ENCODE assay signal across 8 cellular contexts in genomic region chr3:188153498-188153948, GRCh38. TPM values are rescaled to one million over a fixed set of nuclear protein-coding genes. Genes with fewer than 3 reads are reported as not detected.
DNase-seq lines count a peak whose midpoint lies in the region; ATAC-seq and TF ChIP-seq lines count a peak whose summit lies in the region.

No MANE protein-coding gene starts in this region.

- peaks cover 49% of the 10 kb centered on the region for H3K4me1 ChIP-seq in CD4-positive, alpha-beta memory T cell (ENCODE audit: insufficient read depth, low read length)

- no peaks in the 10 kb centered on the region for H3K27me3 Mint-ChIP-seq in CD4-positive, alpha-beta memory T cell

- H3K9me3 ChIP-seq in CD4-positive, alpha-beta memory T cell (ENCODE audit: control insufficient read depth in 1 of 2, low read length in 2 of 2): no peaks in the 10 kb centered on the region

- H3K4me3 ChIP-seq in CD4-positive, alpha-beta memory T cell (ENCODE audit: low read length in 2 of 2): peak overlapping the region; percentile 52 to 79
- peak overlapping the region; percentile 80 for H3K4me3 ChIP-seq in brain microvascular endothelial cell (ENCODE audit: low read depth, low read length)

- peaks cover 39 to 73% (median 51%) of the 10 kb centered on the region in 4 donors for H3K4me1 Mint-ChIP-seq in CD4-positive, alpha-beta memory T cell

- H3K4me3 Mint-ChIP-seq in CD4-positive, alpha-beta memory T cell: peak overlapping the region; percentile 86 to 96 (median 90)

- H3K27ac Mint-ChIP-seq in CD4-positive, alpha-beta memory T cell: peak overlapping the region; percentile 80 to 91 (median 88)

- peak overlapping the region; percentile 76 for H3K27ac ChIP-seq in CD4-positive, alpha-beta memory T cell (ENCODE audit: low read depth, low read length)
- H3K27ac ChIP-seq in brain microvascular endothelial cell: peak overlapping the region; percentile 97

- no peaks in the 10 kb centered on the region for H3K9me3 Mint-ChIP-seq in CD4-positive, alpha-beta memory T cell

- peak in 1 of 5 donors; percentile 68 for DNase-seq in CD4-positive, alpha-beta memory T cell
- DNase-seq in LHCN-M2 (ENCODE audit: low read depth) (peak; percentile 89), brain microvascular endothelial cell (peak; percentile 93), hypothalamus (lab: John Stamatoyannopoulos, UW) (peak in 40 of 51 donors; percentile 16 to 85 (median 68)), pulmonary artery endothelial cell (ENCODE audit: low read depth, low spot score) (peak; percentile 75)

- in situ Hi-C loops in brain microvascular endothelial cell (cut with HindIII; ENCODE audit: low pct_ligation_motif_present, low sequenced_read_pairs): no loop called here

- no peaks in the 10 kb centered on the region for H3K36me3 ChIP-seq in CD4-positive, alpha-beta memory T cell (ENCODE audit: insufficient read depth, low read length)
- H3K36me3 ChIP-seq in brain microvascular endothelial cell (replicated peaks): no peaks in the 10 kb centered on the region

- intact Hi-C loops in CD4-positive, alpha-beta memory T cell (cut with micrococcal nuclease): loop anchor here (5.0 to 10.0 kb wide), 2 partner anchors 156 to 981 kb away; no protein-coding TSS in a partner anchor

- peaks cover 0 to 5% of the 10 kb centered on the region in 2 donors for H3K36me3 Mint-ChIP-seq in CD4-positive, alpha-beta memory T cell

- peak; percentile 19 for ATAC-seq in GM21390 (IDR thresholded peaks at IDR 0.05; ENCODE audit: unreplicated experiment)
- peak; percentile 82 for ATAC-seq in SK-N-SH treated with all-trans-retinoic acid at 6 μM for 48 hours
- ATAC-seq in HG03039 (IDR thresholded peaks at IDR 0.05; ENCODE audit: unreplicated experiment): no peak

- no peak for TF ChIP-seq CTCF in brain microvascular endothelial cell (IDR thresholded peaks at IDR 0.05; ENCODE audit: low read depth, low read length, missing control alignments)

- POLR2A ChIA-PET in CD4-positive, alpha-beta memory T cell (lab: Charles Lee; ENCODE audit: partially characterized antibody): interaction anchor here (0.6 to 3.0 kb wide), 12 partner anchors 13 to 415 kb away, joined by 3 to 21 read pairs (median 6); partner anchors contain the start of gene BCL6

- CTCF ChIA-PET in CD4-positive, alpha-beta memory T cell (lab: Charles Lee; ENCODE audit: partially characterized antibody): interaction anchor here (0.8 to 2.7 kb wide), 4 partner anchors 53 to 414 kb away, joined by 3 to 20 read pairs (median 4); no protein-coding TSS in a partner anchor

- H3K27me3 ChIP-seq in CD4-positive, alpha-beta memory T cell (ENCODE audit: insufficient read depth, low read length): no peaks in the 10 kb centered on the region
- no peaks in the 10 kb centered on the region for H3K27me3 ChIP-seq in brain microvascular endothelial cell (replicated peaks)

TF ChIP-seq in SK-N-SH treated with all-trans-retinoic acid at 6 μM for 48 hours, 23 proteins besides CTCF, POLR2A, EP300 and RAD21:
- no peak for TF ChIP-seq ZNF8 (CRISPR knock-in tag; IDR thresholded peaks at IDR 0.05)
- TF ChIP-seq ZC3H10 (CRISPR knock-in tag; IDR thresholded peaks at IDR 0.05): no peak
- TF ChIP-seq CREB5 (CRISPR knock-in tag; IDR thresholded peaks at IDR 0.05; ENCODE audit: low read depth): no peak
- TF ChIP-seq CSDC2 (CRISPR knock-in tag; IDR thresholded peaks at IDR 0.05): 0 out of 2 replicates have a peak, but pooled peaks have one; percentile 8
- no peak for TF ChIP-seq TOX (CRISPR knock-in tag; IDR thresholded peaks at IDR 0.05; ENCODE audit: borderline replicate concordance)
- no peak for TF ChIP-seq ZFP30 (CRISPR knock-in tag; IDR thresholded peaks at IDR 0.05)
- TF ChIP-seq ZNF565 (CRISPR knock-in tag; conservative IDR thresholded peaks at IDR 0.05; ENCODE audit: low read depth): no peak
TF ChIP-seq in SK-N-SH treated with all-trans-retinoic acid at 6 μM for 48 hours: peak in this region for 1.

RNA-seq across cellular contexts. Expression of gene LPP, which starts 0.4 kb away (rescaled TPM):
- total RNA-seq in CD4-positive, alpha-beta memory T cell: 10 to 100 TPM; 24.3 to 25.0 TPM
- polyA plus RNA-seq in CD4-positive, alpha-beta memory T cell: 10 to 100 TPM; 10.4 to 27.2 TPM
- total RNA-seq in LHCN-M2 (2014; rRNA removed) (32.4 and 39.7 TPM in 2 replicates), pulmonary artery endothelial cell (31.5 and 39.3 TPM in 2 replicates)
- 10.1 TPM for polyA plus RNA-seq in LHCN-M2 (2012)
